ENCODE assay signal across 17 cellular contexts in genomic region chr19:42093505-42093904, GRCh38. TPM values are rescaled to one million over a fixed set of nuclear protein-coding genes. Genes with fewer than 3 reads are reported as not detected.
DNase-seq lines count a peak whose midpoint lies in the region; ATAC-seq and TF ChIP-seq lines count a peak whose summit lies in the region.
"Had no signal": no experiment of that assay in that cellular context is flagged by ENCODE, and none has a peak within 500 bp of the region (broad histone marks: within the 10 kb centered on the region; RNA-seq: fewer than 3 reads in every experiment).

No MANE protein-coding gene starts in this region.

- no peaks in the 10 kb centered on the region for H3K79me2 ChIP-seq in KMS-11 (ENCODE audit: insufficient read depth, low read depth)

- TF ChIP-seq POLR2A in esophagus squamous epithelium (IDR thresholded peaks at IDR 0.05): no peak

- H3K27me3 ChIP-seq in BLaER1: no peaks in the 10 kb centered on the region
- peaks cover 14% of the 10 kb centered on the region; the same call in 1 of the 2 replicates for H3K27me3 ChIP-seq in KMS-11 (ENCODE audit: insufficient read depth, low read depth)
- H3K27me3 ChIP-seq in esophagus squamous epithelium: peaks cover 0 to 14% (median 0%) of the 10 kb centered on the region in 4 donors

- peaks cover 94% of the 10 kb centered on the region for H3K36me3 Mint-ChIP-seq in stimulated activated effector memory CD8-positive, alpha-beta T cell treated with anti-CD3 and anti-CD28 coated beads, Interleukin-12 subunit alpha, Interleukin-12 subunit beta, amount 100 ng/mL, for 72 hours
- H3K36me3 Mint-ChIP-seq in activated CD8-positive, alpha-beta memory T cell treated with anti-CD3 and anti-CD28 coated beads, Interleukin-2, amount 10 ng/mL, durations not matched to agents 7 days and 5 days: peaks cover 7% of the 10 kb centered on the region

- 49 to 51% methylated on average over 3 of the region's 4 CpGs for WGBS in esophagus squamous epithelium, 2 donors

- H3K27ac ChIP-seq in BLaER1 (peak overlapping the region; percentile 68), KMS-11 (no peak overlapping the region), esophagus squamous epithelium (peak overlapping the region in 3 of 4 donors; percentile 14 to 50 (median 26))
- H3K27ac ChIP-seq: C4-2B had no signal

- H2AFZ ChIP-seq in KMS-11 (ENCODE audit: low read depth): 0 out of 2 replicates have a peak overlapping the region, but pooled peaks have one; percentile 4
- H2AFZ ChIP-seq: GM23338 had no signal

- H3K9me3 ChIP-seq in BLaER1 (no peaks in the 10 kb centered on the region), esophagus squamous epithelium (no peaks in the 10 kb centered on the region)

- no peak for TF ChIP-seq CTCF in KMS-11 (conservative IDR thresholded peaks at IDR 0.05; ENCODE audit: low read depth, low read length)
- TF ChIP-seq CTCF in esophagus squamous epithelium (IDR thresholded peaks at IDR 0.05): no peak

- DNase-seq in esophagus squamous epithelium (lab: John Stamatoyannopoulos, UW): no peak
- no peak for DNase-seq in stimulated activated effector memory CD8-positive, alpha-beta T cell treated with anti-CD3 and anti-CD28 coated beads, Interleukin-12 subunit alpha, Interleukin-12 subunit beta, amount 100 ng/mL, for 72 hours (ENCODE audit: low spot score in 2 of 2)
- no peak for DNase-seq in activated CD8-positive, alpha-beta memory T cell treated with anti-CD3 and anti-CD28 coated beads, Interleukin-2, amount 10 ng/mL, durations not matched to agents 7 days and 5 days
- no peak for DNase-seq in HuH-7 (ENCODE audit: low spot score)
- no peak for DNase-seq in amygdala (lab: John Stamatoyannopoulos, UW)
- DNase-seq: 8988T; AML-193; CD4-positive, alpha-beta memory T cell; DMS79; H9 had no signal

- peak overlapping the region; percentile 71 for H3K27ac Mint-ChIP-seq in stimulated activated effector memory CD8-positive, alpha-beta T cell treated with anti-CD3 and anti-CD28 coated beads, Interleukin-12 subunit alpha, Interleukin-12 subunit beta, amount 100 ng/mL, for 72 hours
- H3K27ac Mint-ChIP-seq in activated CD8-positive, alpha-beta memory T cell treated with anti-CD3 and anti-CD28 coated beads, Interleukin-2, amount 10 ng/mL, durations not matched to agents 7 days and 5 days: no peak overlapping the region
- H3K27ac Mint-ChIP-seq: GM23338, H9 had no signal

- H3K27me3 Mint-ChIP-seq in activated CD8-positive, alpha-beta memory T cell treated with anti-CD3 and anti-CD28 coated beads, Interleukin-2, amount 10 ng/mL, durations not matched to agents 7 days and 5 days: no peaks in the 10 kb centered on the region
- H3K27me3 Mint-ChIP-seq: CD4-positive, alpha-beta memory T cell had no signal

- intact Hi-C loops in esophagus squamous epithelium (cut with DNase I): no loop called here

- H3K4me1 Mint-ChIP-seq in stimulated activated effector memory CD8-positive, alpha-beta T cell treated with anti-CD3 and anti-CD28 coated beads, Interleukin-12 subunit alpha, Interleukin-12 subunit beta, amount 100 ng/mL, for 72 hours: peaks cover 50% of the 10 kb centered on the region
- H3K4me1 Mint-ChIP-seq in activated CD8-positive, alpha-beta memory T cell treated with anti-CD3 and anti-CD28 coated beads, Interleukin-2, amount 10 ng/mL, durations not matched to agents 7 days and 5 days: peaks cover 33% of the 10 kb centered on the region

- H3K4me2 ChIP-seq in BLaER1: peak overlapping the region; percentile 51
- H3K4me2 ChIP-seq in KMS-11: no peak overlapping the region
- H3K4me2 ChIP-seq: GM23338 had no signal

- H3K4me3 Mint-ChIP-seq in stimulated activated effector memory CD8-positive, alpha-beta T cell treated with anti-CD3 and anti-CD28 coated beads, Interleukin-12 subunit alpha, Interleukin-12 subunit beta, amount 100 ng/mL, for 72 hours: no peak overlapping the region
- no peak overlapping the region for H3K4me3 Mint-ChIP-seq in activated CD8-positive, alpha-beta memory T cell treated with anti-CD3 and anti-CD28 coated beads, Interleukin-2, amount 10 ng/mL, durations not matched to agents 7 days and 5 days
- H3K4me3 Mint-ChIP-seq: CD4-positive, alpha-beta memory T cell; GM23338; H9 had no signal

- H3K9me3 Mint-ChIP-seq in stimulated activated effector memory CD8-positive, alpha-beta T cell treated with anti-CD3 and anti-CD28 coated beads, Interleukin-12 subunit alpha, Interleukin-12 subunit beta, amount 100 ng/mL, for 72 hours: no peaks in the 10 kb centered on the region
- no peaks in the 10 kb centered on the region for H3K9me3 Mint-ChIP-seq in activated CD8-positive, alpha-beta memory T cell treated with anti-CD3 and anti-CD28 coated beads, Interleukin-2, amount 10 ng/mL, durations not matched to agents 7 days and 5 days (ENCODE audit: low read depth)
- H3K9me3 Mint-ChIP-seq: CD4-positive, alpha-beta memory T cell; GM23338; H9 had no signal

- H4K20me1 ChIP-seq in BLaER1 (no peaks in the 10 kb centered on the region), KMS-11 (ENCODE audit: insufficient read depth) (no peaks in the 10 kb centered on the region)

- H3K36me3 ChIP-seq in BLaER1 (peaks cover 33% of the 10 kb centered on the region), KMS-11 (ENCODE audit: insufficient read depth) (no peaks in the 10 kb centered on the region), esophagus squamous epithelium (no peaks in the 10 kb centered on the region)

- H3K4me3 ChIP-seq in BLaER1 (no peak overlapping the region), KMS-11 (IDR thresholded peaks at IDR 0.05; ENCODE audit: insufficient read depth, low read depth, low read length) (no peak overlapping the region), esophagus squamous epithelium (no peak overlapping the region)
- H3K4me3 ChIP-seq: GM12878, GM23338 had no signal

- H3K9ac ChIP-seq in BLaER1 (peak overlapping the region; percentile 26; the same call in 1 of the 2 replicates), KMS-11 (no peak overlapping the region)

- CTCF ChIA-PET in activated CD8-positive, alpha-beta memory T cell treated with anti-CD3 and anti-CD28 coated beads, Interleukin-2, amount 10 ng/mL, durations not matched to agents 7 days and 5 days (lab: Charles Lee): interaction anchor here (0.7 to 1.3 kb wide), 6 partner anchors 9 to 82 kb away, joined by 3 to 5 read pairs (median 3); no protein-coding TSS in a partner anchor

- no peak for ATAC-seq in stimulated activated effector memory CD8-positive, alpha-beta T cell treated with anti-CD3 and anti-CD28 coated beads, Interleukin-12 subunit alpha, Interleukin-12 subunit beta, amount 100 ng/mL, for 72 hours
- ATAC-seq in HG03097 (IDR thresholded peaks at IDR 0.05; ENCODE audit: low FRiP score, unreplicated experiment): no peak
- ATAC-seq in activated CD8-positive, alpha-beta memory T cell treated with anti-CD3 and anti-CD28 coated beads, Interleukin-2, amount 10 ng/mL, durations not matched to agents 7 days and 5 days: no peak
- ATAC-seq: GM12878, GM23338 had no signal

- H3K4me1 ChIP-seq in BLaER1 (peaks cover 60% of the 10 kb centered on the region), KMS-11 (ENCODE audit: low read depth, poor library complexity, severe bottlenecking) (peaks cover 24% of the 10 kb centered on the region), esophagus squamous epithelium (peaks cover 8 to 80% (median 34%) of the 10 kb centered on the region in 3 donors)

RNA-seq across cellular contexts. Expression of gene ZNF574, which starts 17.5 kb away (rescaled TPM):
- total RNA-seq in esophagus squamous epithelium: 10 to 100 TPM; 13.2 to 24.3 (median 16.2) TPM
- total RNA-seq in activated CD8-positive, alpha-beta memory T cell treated with anti-CD3 and anti-CD28 coated beads, Interleukin-2, amount 10 ng/mL, durations not matched to agents 7 days and 5 days: 10 to 100 TPM; 14.7 to 18.3 TPM

RNA-seq across cellular contexts. Expression of gene GRIK5, which starts 23.5 kb away (rescaled TPM):
- 1 to 10 TPM in 1 of 4 donors, under 1 TPM in 3; 0.08 to 1.1 (median 0.37) TPM for total RNA-seq in esophagus squamous epithelium
- total RNA-seq in activated CD8-positive, alpha-beta memory T cell treated with anti-CD3 and anti-CD28 coated beads, Interleukin-2, amount 10 ng/mL, durations not matched to agents 7 days and 5 days: under 1 TPM; 0.44 to 0.56 TPM

RNA-seq across cellular contexts. Expression of gene POU2F2, which starts 38.7 kb away (rescaled TPM):
- total RNA-seq in esophagus squamous epithelium: under 1 TPM in 3 of 4 donors, not detected in 1; 0.18 to 0.67 (median 0.57) TPM
- total RNA-seq in activated CD8-positive, alpha-beta memory T cell treated with anti-CD3 and anti-CD28 coated beads, Interleukin-2, amount 10 ng/mL, durations not matched to agents 7 days and 5 days: 10 to 100 TPM; 17.7 to 40.4 TPM
- total RNA-seq: G401 had no signal

Comparison
In these comparisons a context has a peak if more than half of its experiments do, and no peak if none do; other contexts are left out.
1. RNA of gene POU2F2, which starts 38.7 kb away (total RNA-seq): 17.7 to 40.4 TPM in activated CD8-positive, alpha-beta memory T cell treated with anti-CD3 and anti-CD28 coated beads, Interleukin-2, amount 10 ng/mL, durations not matched to agents 7 days and 5 days; 0.18 to 0.67 TPM in esophagus squamous epithelium; every median in the first group is over 10 times any median in the second.